ENCODE assay signal across 8 cellular contexts in genomic region chr2:159290289-159290907, GRCh38. TPM values are rescaled to one million over a fixed set of nuclear protein-coding genes. Genes with fewer than 3 reads are reported as not detected.
DNase-seq lines count a peak whose midpoint lies in the region; ATAC-seq and TF ChIP-seq lines count a peak whose summit lies in the region.

No MANE protein-coding gene starts in this region.

- H3K9me3 Mint-ChIP-seq in H9 (no peaks in the 10 kb centered on the region), immature natural killer cell (no peaks in the 10 kb centered on the region)

- no peak overlapping the region for H3K9ac ChIP-seq in H9 (ENCODE audit: extremely low read depth, insufficient read length, low read length)

- no peak overlapping the region for H4K8ac ChIP-seq in H9 (replicated peaks; ENCODE audit: insufficient read length, low read depth, low read length)

- H3K18ac ChIP-seq in H9 (ENCODE audit: insufficient read length, low read depth, low read length) = no peak overlapping the region

- H3K27ac Mint-ChIP-seq in H9 = no peak overlapping the region
- H3K27ac Mint-ChIP-seq in immature natural killer cell = peak overlapping the region in 1 of 6 donors; percentile 38

- H3K4me3 ChIP-seq in cardiac fibroblast (replicated peaks in 1 of 2; ENCODE audit: low read depth in 2 of 2, low read length in 2 of 2) = no peak overlapping the region

- no peak for TF ChIP-seq CTCF in cardiac fibroblast (IDR thresholded peaks at IDR 0.05; ENCODE audit: low read depth, low read length)
- no peak for TF ChIP-seq CTCF in H9 (conservative IDR thresholded peaks at IDR 0.05)

- H3K23ac ChIP-seq in H9 (ENCODE audit: insufficient read length, low read depth, low read length) = no peak overlapping the region

- H3K4me3 Mint-ChIP-seq in H9 (no peak overlapping the region), immature natural killer cell (no peak overlapping the region)

- no peak overlapping the region for H2BK12ac ChIP-seq in H9 (ENCODE audit: insufficient read length, low read depth, low read length)

- H3K27me3 ChIP-seq in H9 (ENCODE audit: insufficient read depth, low read length) = no peaks in the 10 kb centered on the region

- no peaks in the 10 kb centered on the region for H4K20me1 ChIP-seq in H9 (ENCODE audit: control insufficient read depth, insufficient read depth, insufficient read length)

- no CpG with 5 or more reads among the region's 7 CpGs for WGBS in H9 (ENCODE audit: extremely low coverage, insufficient read length, low lambda C conversion rate)

- H3K27ac ChIP-seq in H9 (ENCODE audit: insufficient read length, low read depth, low read length) = no peak overlapping the region

- DNase-seq in AG08396 (ENCODE audit: low spot score) (peak; percentile 64), NOMO-1 (lab: John Stamatoyannopoulos, UW; ENCODE audit: unreplicated experiment in 2 of 2) (peak; percentile 43 to 71), cardiac fibroblast (ENCODE audit: low read depth in 2 of 2) (peak; percentile 22 to 83), 8988T (no peak), H9 (no peak), immature natural killer cell (no peak)

- no peak overlapping the region for H4K91ac ChIP-seq in H9 (ENCODE audit: insufficient read length, low read depth, low read length)

- H3K56ac ChIP-seq in H9 (ENCODE audit: insufficient read length, low read depth, low read length) = no peak overlapping the region

- no peaks in the 10 kb centered on the region for H3K9me3 ChIP-seq in H9 (ENCODE audit: control insufficient read depth, low read depth, low read length)

- H3K4me1 ChIP-seq in H9 (ENCODE audit: insufficient read depth, low read length) = no peaks in the 10 kb centered on the region

- H3K4ac ChIP-seq in H9 (ENCODE audit: low read depth, low read length) = no peak overlapping the region

- H3K79me1 ChIP-seq in H9 (ENCODE audit: insufficient read depth, low read depth, low read length, poor library complexity, severe bottlenecking) = no peaks in the 10 kb centered on the region

- H3K27me3 Mint-ChIP-seq in H9 (ENCODE audit: low read depth) = no peaks in the 10 kb centered on the region; the same call in 1 of the 2 replicates
- H3K27me3 Mint-ChIP-seq in immature natural killer cell (ENCODE audit: low read depth in 3 of 3) = peaks cover 0 to 3% (median 3%) of the 10 kb centered on the region in 3 donors

- no peak overlapping the region for H3K14ac ChIP-seq in H9 (ENCODE audit: insufficient read depth, low read length)

- no peak overlapping the region for H3T11ph ChIP-seq in H9 (ENCODE audit: low read length)

- H3K4me1 Mint-ChIP-seq in H9 = peaks cover 10 to 11% of the 10 kb centered on the region in 2 experiments
- peaks cover 19 to 32% of the 10 kb centered on the region in 2 donors for H3K4me1 Mint-ChIP-seq in immature natural killer cell

- H3K4me2 ChIP-seq in H9 (ENCODE audit: insufficient read depth, insufficient read length, low read length) = no peak overlapping the region

- H2BK5ac ChIP-seq in H9 (ENCODE audit: insufficient read length, low read length) = no peak overlapping the region

- ATAC-seq in GM18502 (IDR thresholded peaks at IDR 0.05; ENCODE audit: poor library complexity, unreplicated experiment) (peak; percentile 19), GM18858 (IDR thresholded peaks at IDR 0.05; ENCODE audit: unreplicated experiment) (no peak)

- H2BK20ac ChIP-seq in H9 (ENCODE audit: low read depth, low read length, poor library complexity, severe bottlenecking) = no peak overlapping the region

- no peak overlapping the region for H2BK120ac ChIP-seq in H9 (ENCODE audit: low read depth, low read length, poor library complexity, severe bottlenecking)

- H3K36me3 Mint-ChIP-seq in H9 (ENCODE audit: insufficient read depth in 1 of 3, low read depth in 3 of 3) (no peaks in the 10 kb centered on the region), immature natural killer cell (no peaks in the 10 kb centered on the region)

- no peak overlapping the region for H4K5ac ChIP-seq in H9 (ENCODE audit: insufficient read length, low read depth, low read length)

- H2AFZ ChIP-seq in H9 (ENCODE audit: low read length) = no peak overlapping the region

- no peak overlapping the region for H2AK5ac ChIP-seq in H9 (ENCODE audit: insufficient read length, low read length)

- no peak overlapping the region for H2BK15ac ChIP-seq in H9 (ENCODE audit: low read depth, low read length)

- H3K23me2 ChIP-seq in H9 (ENCODE audit: insufficient read length, low read depth, low read length, poor library complexity, severe bottlenecking) = peaks cover 8% of the 10 kb centered on the region

- H3K79me2 ChIP-seq in H9 (ENCODE audit: insufficient read depth, low read length) = no peaks in the 10 kb centered on the region

RNA-seq across cellular contexts. Expression of gene WDSUB1, which starts 3.9 kb away (rescaled TPM):
- 5.5 and 6.2 TPM in 2 replicates for total RNA-seq in H9 (2021)
- polyA plus RNA-seq in immature natural killer cell = 10 to 100 TPM; 24.4 to 32.0 (median 27.2) TPM

Comparison
In these comparisons a context has a peak if more than half of its experiments do, and no peak if none do; other contexts are left out.
1. DNase-seq: peak in AG08396 (single experiment), NOMO-1 (2 of 2) and cardiac fibroblast (2 of 2); none in 8988T (single experiment), H9 (single experiment) and immature natural killer cell (0 of 3).